ENCODE assay signal across 9 cellular contexts in genomic region chr4:99462875-99463464, GRCh38. TPM values are rescaled to one million over a fixed set of nuclear protein-coding genes. Genes with fewer than 3 reads are reported as not detected.
DNase-seq lines count a peak whose midpoint lies in the region; ATAC-seq, FAIRE-seq and TF ChIP-seq lines count a peak whose summit lies in the region.
"Had no signal": no experiment of that assay in that cellular context is flagged by ENCODE, and none has a peak within 500 bp of the region (broad histone marks: within the 10 kb centered on the region; RNA-seq: fewer than 3 reads in every experiment).

No MANE protein-coding gene starts in this region.

- intact Hi-C loops in kidney (cut with DNase I) = no loop called here

- FAIRE-seq in kidney (lab: Jason Lieb, UNC) = peak; percentile 92

- H3K79me2 ChIP-seq in ACC112 (ENCODE audit: control insufficient read depth, insufficient read depth, low read length, unreplicated experiment) = no peaks in the 10 kb centered on the region

- TF ChIP-seq CTCF in GM12875 (IDR thresholded peaks at IDR 0.05; ENCODE audit: borderline replicate concordance, insufficient read depth, low read depth, low read length) (peak; percentile 60; the same call in 1 of the 2 replicates), kidney (IDR thresholded peaks at IDR 0.05; ENCODE audit: borderline replicate concordance, extremely low read depth, insufficient read depth) (peak; percentile 77)

- peak; percentile 37 for DNase-seq in NCI-H1048 (lab: John Stamatoyannopoulos, UW)
- peak; percentile 17 for DNase-seq in UCSD-AML1 (lab: John Stamatoyannopoulos, UW; ENCODE audit: unreplicated experiment)
- peak in 46 of 61 donors; percentile 0 to 79 (median 13) for DNase-seq in caudate nucleus (lab: John Stamatoyannopoulos, UW)
- no peak for DNase-seq in kidney
- DNase-seq in stimulated activated CD4-positive, alpha-beta T cell treated with anti-CD3 and anti-CD28 coated beads, Interleukin-4, amount 100 ng/mL, for 24 hours = peak; percentile 50

- H3K9me3 ChIP-seq in kidney (ENCODE audit: control insufficient read depth in 1 of 2, low read length in 2 of 2) = no peaks in the 10 kb centered on the region

- H3K27ac ChIP-seq in ACC112 (ENCODE audit: low read depth, low read length) (no peak overlapping the region), caudate nucleus (ENCODE audit: low read depth, low read length) (no peak overlapping the region), kidney (ENCODE audit: low read depth in 2 of 2, low read length in 2 of 2) (no peak overlapping the region)

- H3K4me1 ChIP-seq in ACC112 (ENCODE audit: control insufficient read depth, insufficient read depth, low read length, unreplicated experiment) = no peaks in the 10 kb centered on the region
- no peaks in the 10 kb centered on the region for H3K4me1 ChIP-seq in kidney (ENCODE audit: control insufficient read depth in 1 of 2, insufficient read depth in 1 of 2, low read depth in 1 of 2, low read length in 2 of 2)

- no peak overlapping the region for H3K9ac ChIP-seq in kidney (ENCODE audit: low read length in 2 of 2)

- H3K4me3 ChIP-seq in ACC112 (ENCODE audit: low read depth, low read length) (no peak overlapping the region), GM12875 (ENCODE audit: low read depth, low read length) (no peak overlapping the region), kidney (ENCODE audit: low read length in 2 of 2) (no peak overlapping the region)

- H3K36me3 ChIP-seq in ACC112 (ENCODE audit: insufficient read depth, low read length) (no peaks in the 10 kb centered on the region), kidney (ENCODE audit: control insufficient read depth in 1 of 2, insufficient read depth in 2 of 2, low read length in 2 of 2) (no peaks in the 10 kb centered on the region)

- peaks cover 24% of the 10 kb centered on the region for H3K27me3 ChIP-seq in ACC112 (ENCODE audit: insufficient read depth, low read length)

- H2AFZ ChIP-seq in ACC112 (ENCODE audit: low read length, unreplicated experiment) = peak overlapping the region; percentile 18

- ATAC-seq in HG02642 (IDR thresholded peaks at IDR 0.05; ENCODE audit: poor library complexity, unreplicated experiment) = peak; percentile 96

RNA-seq across cellular contexts. Expression of gene ADH7, which starts 27.8 kb away (rescaled TPM):
- not detected for total RNA-seq in kidney
- polyA plus RNA-seq in kidney (ENCODE audit: insufficient read depth, low read depth, low replicate concordance) = not detected
- polyA plus RNA-seq: IgD-negative memory B cell had no signal

RNA-seq across cellular contexts. Expression of gene C4orf17, which starts 47.9 kb away (rescaled TPM):
- not detected for total RNA-seq in kidney
- polyA plus RNA-seq in kidney (ENCODE audit: insufficient read depth, low read depth, low replicate concordance) = not detected
- polyA plus RNA-seq: IgD-negative memory B cell had no signal
